ENCODE assay signal across 10 cellular contexts in the genomic region with DNA sequence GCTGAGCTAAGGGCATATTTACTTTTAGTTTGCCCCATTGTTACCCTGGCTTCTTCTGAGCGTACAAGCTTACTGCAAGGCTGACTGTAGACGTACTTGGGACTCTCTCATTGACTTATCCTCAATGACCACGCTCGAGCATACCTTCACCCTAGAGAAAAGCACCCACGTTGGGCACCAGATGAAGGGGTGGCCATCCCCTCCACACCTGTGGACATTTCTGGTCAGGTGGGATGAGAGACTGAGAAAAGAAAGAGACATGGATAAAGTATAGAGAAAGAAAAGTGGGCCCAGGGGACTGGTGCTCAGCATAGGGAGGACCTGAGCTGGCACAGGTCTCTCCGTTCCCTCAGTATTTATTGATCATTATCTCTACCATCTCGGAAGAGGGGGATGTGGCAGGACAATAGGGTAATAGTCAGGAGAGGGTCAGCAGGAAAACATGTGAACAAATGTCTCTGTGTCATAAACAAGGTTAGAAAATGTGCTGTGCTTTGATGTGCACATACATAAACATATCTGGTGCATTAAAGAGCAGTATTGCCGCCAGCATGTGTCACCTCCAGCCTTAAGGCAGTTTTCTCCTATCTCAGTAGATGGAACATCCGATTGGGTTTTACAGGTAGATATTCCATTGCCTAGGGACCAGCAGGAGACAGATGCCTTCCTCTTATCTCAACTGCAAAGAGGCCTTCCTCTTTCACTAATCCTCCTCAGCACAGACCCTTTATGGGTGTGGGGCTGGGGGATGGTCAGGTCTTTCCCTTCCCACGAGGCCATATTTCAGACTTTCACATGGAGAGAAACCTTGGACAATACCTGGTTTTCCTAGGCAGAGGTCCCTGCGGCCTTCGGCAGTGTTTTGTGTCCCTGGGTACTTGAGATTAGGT. TPM values are rescaled to one million over a fixed set of nuclear protein-coding genes. Genes with fewer than 3 reads are reported as not detected.
"Had no signal": no experiment of that assay in that cellular context is flagged by ENCODE, and none has a peak within 500 bp of the region (broad histone marks: within the 10 kb centered on the region; RNA-seq: fewer than 3 reads in every experiment).

No MANE protein-coding gene starts in this region.

RNA-seq across cellular contexts. Expression of a gene that starts 5.6 kb away (rescaled TPM):
- total RNA-seq: activated CD4-positive, alpha-beta T cell treated with anti-CD3 and anti-CD28 coated beads for 36 hours; activated CD8-positive, alpha-beta T cell treated with anti-CD3 and anti-CD28 coated beads for 36 hours; activated naive CD8-positive, alpha-beta T cell treated with anti-CD3 and anti-CD28 coated beads for 36 hours; activated T-cell treated with anti-CD3 and anti-CD28 coated beads, Interleukin-2, amount 50 U/mL, for 72 hours; activated T-helper 2 cell treated with anti-CD3 and anti-CD28 coated beads, Interferon-gamma antibody, Interleukin-2, Interleukin-4, amounts not matched to agents 10 μg/mL and 5 μg/mL and 100 μg/mL, durations not matched to agents 14 hours and 24 hours and 36 hours; cardiac muscle cell; RPMI7951; T-helper 17 cell had no signal
- polyA plus RNA-seq: adipose tissue, cardiac muscle cell had no signal

RNA-seq across cellular contexts. Expression of a gene that starts 56.3 kb away (rescaled TPM):
- total RNA-seq: activated CD4-positive, alpha-beta T cell treated with anti-CD3 and anti-CD28 coated beads for 36 hours; activated CD8-positive, alpha-beta T cell treated with anti-CD3 and anti-CD28 coated beads for 36 hours; activated naive CD8-positive, alpha-beta T cell treated with anti-CD3 and anti-CD28 coated beads for 36 hours; activated T-cell treated with anti-CD3 and anti-CD28 coated beads, Interleukin-2, amount 50 U/mL, for 72 hours; activated T-helper 2 cell treated with anti-CD3 and anti-CD28 coated beads, Interferon-gamma antibody, Interleukin-2, Interleukin-4, amounts not matched to agents 10 μg/mL and 5 μg/mL and 100 μg/mL, durations not matched to agents 14 hours and 24 hours and 36 hours; NCI-H460; T-helper 17 cell had no signal
- polyA plus RNA-seq: adipose tissue, cardiac muscle cell had no signal
